Comparison of ENCODE assay signal across 8 cellular contexts in genomic region chr3:20054549-20054987, GRCh38. TPM values are rescaled to one million over a fixed set of nuclear protein-coding genes. Genes with fewer than 3 reads are reported as not detected.
A peak's percentile ranks its signal among the peaks of the same experiment; 100 is the strongest.
DNase-seq lines count a peak whose midpoint lies in the region; ATAC-seq, FAIRE-seq and TF ChIP-seq lines count a peak whose summit lies in the region.

No MANE protein-coding gene starts in this region.

- no peak for TF ChIP-seq POLR2A in A549 (IDR thresholded peaks at IDR 0.05; ENCODE audit: low read length)

- peak; percentile 56 to 85; a peak in 3 of 5 replicates for TF ChIP-seq EP300 in A549 (IDR thresholded peaks at IDR 0.05)

- intact Hi-C loops in left ventricle myocardium inferior (cut with micrococcal nuclease): no loop called here

- H3K9me3 ChIP-seq in A549: no peaks in the 10 kb centered on the region
- no peaks in the 10 kb centered on the region for H3K9me3 ChIP-seq in left ventricle myocardium inferior (replicated peaks)

- no peaks in the 10 kb centered on the region for H3K27me3 ChIP-seq in left ventricle myocardium inferior (ENCODE audit: low read depth)

- H3K4me1 ChIP-seq in A549 (peaks cover 38% of the 10 kb centered on the region), left ventricle myocardium inferior (peaks cover 81% of the 10 kb centered on the region)

- CTCF ChIA-PET in A549 (lab: Yijun Ruan, JAX): interaction anchor here (0.6 kb wide), 2 partner anchors 74 to 100 kb away, joined by 3 to 6 read pairs; no protein-coding TSS in a partner anchor

- peak; percentile 10 to 44; a peak in 4 of 5 replicates for TF ChIP-seq RAD21 in A549 (conservative IDR thresholded peaks at IDR 0.05 in 1 of 2, IDR thresholded peaks at IDR 0.05 in 1 of 2)

- POLR2A ChIA-PET in A549 (lab: Yijun Ruan, JAX): interaction anchor here (0.6 kb wide), 2 partner anchors 12 to 57 kb away, joined by 3 read pairs; no protein-coding TSS in a partner anchor

- H3K4me2 ChIP-seq in A549: peak overlapping the region; percentile 65

- WGBS in A549 (ENCODE audit: missing lambda C conversion rate): 2% methylated on average over 4 of the region's 4 CpGs

- DNase-seq in A549 (ENCODE audit: low read depth in 1 of 2, low spot score in 1 of 2) (peak; percentile 92 to 94), RKO (ENCODE audit: low spot score) (peak; percentile 90), left ventricle myocardium inferior (no peak), hepatic stellate cell (ENCODE audit: low spot score) (no peak)
- peak; percentile 88 for DNase-seq in activated effector memory CD4-positive, alpha-beta T cell treated with anti-CD3 and anti-CD28 coated beads, Interleukin-2, amount 50 U/mL, for 16 hours
- peak; percentile 56 to 70 (median 61) for DNase-seq in stimulated activated CD4-positive, alpha-beta T cell treated with anti-CD3 and anti-CD28 coated beads, TNF-alpha, amount 100 ng/mL, for 24 hours (ENCODE audit: low read depth in 3 of 3)

- no peaks in the 10 kb centered on the region for H3K36me3 ChIP-seq in left ventricle myocardium inferior

- TF ChIP-seq CTCF in A549 (IDR thresholded peaks at IDR 0.05): no peak
- TF ChIP-seq CTCF in left ventricle myocardium inferior (IDR thresholded peaks at IDR 0.05; ENCODE audit: borderline replicate concordance): no peak

- FAIRE-seq in A549 (lab: Jason Lieb, UNC): peak; percentile 76

- H3K27ac ChIP-seq in A549 (peak overlapping the region; percentile 56 to 78), left ventricle myocardium inferior (replicated peaks) (peak overlapping the region; percentile 84)

- ATAC-seq in A549 (peak; percentile 94 to 97), GM19035 (IDR thresholded peaks at IDR 0.05; ENCODE audit: unreplicated experiment) (peak; percentile 73), HG03280 (IDR thresholded peaks at IDR 0.05; ENCODE audit: unreplicated experiment) (peak; percentile 70)

- H3K4me3 ChIP-seq in A549 (no peak overlapping the region), left ventricle myocardium inferior (no peak overlapping the region)

TF ChIP-seq in A549, 52 proteins besides CTCF, POLR2A, EP300 and RAD21 (continues in another document):
- TF ChIP-seq CBX2 (IDR thresholded peaks at IDR 0.05; ENCODE audit: borderline replicate concordance, low read depth): no peak
- TF ChIP-seq CBX8 (IDR thresholded peaks at IDR 0.05): no peak
- no peak for TF ChIP-seq POLR2AphosphoS2 (conservative IDR thresholded peaks at IDR 0.05; ENCODE audit: low read length)
- no peak for TF ChIP-seq ZNF302 (CRISPR knock-in tag; IDR thresholded peaks at IDR 0.05)
- TF ChIP-seq EHF (CRISPR knock-in tag; IDR thresholded peaks at IDR 0.05): no peak
- no peak for TF ChIP-seq HEYL (CRISPR knock-in tag; IDR thresholded peaks at IDR 0.05)
- no peak for TF ChIP-seq CHD4 (IDR thresholded peaks at IDR 0.05; ENCODE audit: borderline replicate concordance)
- TF ChIP-seq HES2 (IDR thresholded peaks at IDR 0.05): peak; percentile 88
- no peak for TF ChIP-seq MYC (IDR thresholded peaks at IDR 0.05; ENCODE audit: borderline replicate concordance, low read length)
- TF ChIP-seq SREBF2 (IDR thresholded peaks at IDR 0.05): no peak
- TF ChIP-seq, protein P1, sequence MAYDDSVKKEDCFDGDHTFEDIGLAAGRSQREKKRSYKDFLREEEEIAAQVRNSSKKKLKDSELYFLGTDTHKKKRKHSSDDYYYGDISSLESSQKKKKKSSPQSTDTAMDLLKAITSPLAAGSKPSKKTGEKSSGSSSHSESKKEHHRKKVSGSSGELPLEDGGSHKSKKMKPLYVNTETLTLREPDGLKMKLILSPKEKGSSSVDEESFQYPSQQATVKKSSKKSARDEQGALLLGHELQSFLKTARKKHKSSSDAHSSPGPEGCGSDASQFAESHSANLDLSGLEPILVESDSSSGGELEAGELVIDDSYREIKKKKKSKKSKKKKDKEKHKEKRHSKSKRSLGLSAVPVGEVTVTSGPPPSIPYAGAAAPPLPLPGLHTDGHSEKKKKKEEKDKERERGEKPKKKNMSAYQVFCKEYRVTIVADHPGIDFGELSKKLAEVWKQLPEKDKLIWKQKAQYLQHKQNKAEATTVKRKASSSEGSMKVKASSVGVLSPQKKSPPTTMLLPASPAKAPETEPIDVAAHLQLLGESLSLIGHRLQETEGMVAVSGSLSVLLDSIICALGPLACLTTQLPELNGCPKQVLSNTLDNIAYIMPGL (CRISPR knock-in tag; IDR thresholded peaks at IDR 0.05; ENCODE audit: borderline replicate concordance): no peak
- TF ChIP-seq RFX5 (IDR thresholded peaks at IDR 0.05): no peak
- TF ChIP-seq E2F6 (IDR thresholded peaks at IDR 0.05; ENCODE audit: borderline replicate concordance, low read depth): no peak
- TF ChIP-seq, protein P2, sequence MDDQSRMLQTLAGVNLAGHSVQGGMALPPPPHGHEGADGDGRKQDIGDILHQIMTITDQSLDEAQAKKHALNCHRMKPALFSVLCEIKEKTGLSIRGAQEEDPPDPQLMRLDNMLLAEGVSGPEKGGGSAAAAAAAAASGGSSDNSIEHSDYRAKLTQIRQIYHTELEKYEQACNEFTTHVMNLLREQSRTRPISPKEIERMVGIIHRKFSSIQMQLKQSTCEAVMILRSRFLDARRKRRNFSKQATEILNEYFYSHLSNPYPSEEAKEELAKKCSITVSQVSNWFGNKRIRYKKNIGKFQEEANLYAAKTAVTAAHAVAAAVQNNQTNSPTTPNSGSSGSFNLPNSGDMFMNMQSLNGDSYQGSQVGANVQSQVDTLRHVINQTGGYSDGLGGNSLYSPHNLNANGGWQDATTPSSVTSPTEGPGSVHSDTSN (IDR thresholded peaks at IDR 0.05): peak; percentile 80; the same call in 1 of the 2 replicates
- TF ChIP-seq KDM5A (IDR thresholded peaks at IDR 0.05): no peak
- TF ChIP-seq NFE2L2 (conservative IDR thresholded peaks at IDR 0.05; ENCODE audit: low read length): no peak
- peak; percentile 98 for TF ChIP-seq MAFK (IDR thresholded peaks at IDR 0.05; ENCODE audit: partially characterized antibody)
- peak; percentile 91 to 96; a peak in 4 of 5 replicates for TF ChIP-seq JUN (IDR thresholded peaks at IDR 0.05)
- TF ChIP-seq NR3C1 (IDR thresholded peaks at IDR 0.05): no peak
- peak; percentile 99 for TF ChIP-seq HOXB5 (CRISPR knock-in tag; IDR thresholded peaks at IDR 0.05)
- TF ChIP-seq ATOH8 (CRISPR knock-in tag; IDR thresholded peaks at IDR 0.05; ENCODE audit: low read depth): no peak
- no peak for TF ChIP-seq TFCP2L1 (CRISPR knock-in tag; IDR thresholded peaks at IDR 0.05)
- TF ChIP-seq, protein P3, sequence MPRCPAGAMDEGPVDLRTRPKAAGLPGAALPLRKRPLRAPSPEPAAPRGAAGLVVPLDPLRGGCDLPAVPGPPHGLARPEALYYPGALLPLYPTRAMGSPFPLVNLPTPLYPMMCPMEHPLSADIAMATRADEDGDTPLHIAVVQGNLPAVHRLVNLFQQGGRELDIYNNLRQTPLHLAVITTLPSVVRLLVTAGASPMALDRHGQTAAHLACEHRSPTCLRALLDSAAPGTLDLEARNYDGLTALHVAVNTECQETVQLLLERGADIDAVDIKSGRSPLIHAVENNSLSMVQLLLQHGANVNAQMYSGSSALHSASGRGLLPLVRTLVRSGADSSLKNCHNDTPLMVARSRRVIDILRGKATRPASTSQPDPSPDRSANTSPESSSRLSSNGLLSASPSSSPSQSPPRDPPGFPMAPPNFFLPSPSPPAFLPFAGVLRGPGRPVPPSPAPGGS (IDR thresholded peaks at IDR 0.05): peak; percentile 78; the same call in 1 of the 3 replicates
- TF ChIP-seq GATA3 (IDR thresholded peaks at IDR 0.05; ENCODE audit: borderline replicate concordance): peak; percentile 90
- TF ChIP-seq NPAS2 (CRISPR knock-in tag; IDR thresholded peaks at IDR 0.05; ENCODE audit: borderline replicate concordance): no peak
- TF ChIP-seq FOSL2 (IDR thresholded peaks at IDR 0.05): peak; percentile 98
- TF ChIP-seq FOSL2 (CRISPR knock-in tag; IDR thresholded peaks at IDR 0.05): peak; percentile 98
- TF ChIP-seq MAX (IDR thresholded peaks at IDR 0.05): peak; percentile 77
- TF ChIP-seq CEBPB (IDR thresholded peaks at IDR 0.05): peak; percentile 95 to 97
- peak; percentile 98 for TF ChIP-seq JUNB (IDR thresholded peaks at IDR 0.05)

RNA-seq across cellular contexts. Expression of gene KAT2B, which starts 14.3 kb away (rescaled TPM):
- polyA plus RNA-seq in A549 (2011; rRNA removed): 9.8 and 11.9 TPM in 2 replicates
- 2.7 and 3.1 TPM in 2 replicates for polyA plus RNA-seq in A549 (2012; cell fraction: cytosol; rRNA removed)
- 1.0 and 1.8 TPM in 2 replicates for polyA plus RNA-seq in A549 (2012; cell fraction: nucleus; rRNA removed)
- polyA plus RNA-seq in A549 (2017; fragmentation: RNase III; extraction: RNeasy Plus Mini Kit Qiagen cat#74134 plus additional on column Dnase treatment): 7.1 to 7.4 TPM (median 7.2 TPM) in 3 replicates
- polyA minus RNA-seq in A549 (2011; rRNA and poly(A)+ RNA removed): 4.0 and 4.5 TPM in 2 replicates
- total RNA-seq in left ventricle myocardium inferior: 94.3 TPM

RNA-seq across cellular contexts. Expression of gene PP2D1, which starts 42.5 kb away (rescaled TPM):
- polyA plus RNA-seq in A549 (2011; rRNA removed) (not detected in 2 replicates), A549 (2017; fragmentation: RNase III; extraction: RNeasy Plus Mini Kit Qiagen cat#74134 plus additional on column Dnase treatment) (not detected in 3 replicates)
- not detected in 2 replicates for polyA plus RNA-seq in A549 (2012; cell fraction: cytosol; rRNA removed)
- not detected in 2 replicates for polyA plus RNA-seq in A549 (2012; cell fraction: nucleus; rRNA removed)
- not detected in 2 replicates for polyA minus RNA-seq in A549 (2011; rRNA and poly(A)+ RNA removed)
- total RNA-seq in left ventricle myocardium inferior: not detected

Comparison
In these comparisons a context has a peak if more than half of its experiments do, and no peak if none do; other contexts are left out.
1. DNase-seq: peak in A549 (2 of 2), RKO (single experiment), activated effector memory CD4-positive, alpha-beta T cell treated with anti-CD3 and anti-CD28 coated beads, Interleukin-2, amount 50 U/mL, for 16 hours (single experiment) and stimulated activated CD4-positive, alpha-beta T cell treated with anti-CD3 and anti-CD28 coated beads, TNF-alpha, amount 100 ng/mL, for 24 hours (3 of 3); none in left ventricle myocardium inferior (single experiment) and hepatic stellate cell (single experiment).
2. Peak in every context shown above with its lines, with median percentiles within 50 percentile points of each other: ATAC-seq.